In the genomic region with DNA sequence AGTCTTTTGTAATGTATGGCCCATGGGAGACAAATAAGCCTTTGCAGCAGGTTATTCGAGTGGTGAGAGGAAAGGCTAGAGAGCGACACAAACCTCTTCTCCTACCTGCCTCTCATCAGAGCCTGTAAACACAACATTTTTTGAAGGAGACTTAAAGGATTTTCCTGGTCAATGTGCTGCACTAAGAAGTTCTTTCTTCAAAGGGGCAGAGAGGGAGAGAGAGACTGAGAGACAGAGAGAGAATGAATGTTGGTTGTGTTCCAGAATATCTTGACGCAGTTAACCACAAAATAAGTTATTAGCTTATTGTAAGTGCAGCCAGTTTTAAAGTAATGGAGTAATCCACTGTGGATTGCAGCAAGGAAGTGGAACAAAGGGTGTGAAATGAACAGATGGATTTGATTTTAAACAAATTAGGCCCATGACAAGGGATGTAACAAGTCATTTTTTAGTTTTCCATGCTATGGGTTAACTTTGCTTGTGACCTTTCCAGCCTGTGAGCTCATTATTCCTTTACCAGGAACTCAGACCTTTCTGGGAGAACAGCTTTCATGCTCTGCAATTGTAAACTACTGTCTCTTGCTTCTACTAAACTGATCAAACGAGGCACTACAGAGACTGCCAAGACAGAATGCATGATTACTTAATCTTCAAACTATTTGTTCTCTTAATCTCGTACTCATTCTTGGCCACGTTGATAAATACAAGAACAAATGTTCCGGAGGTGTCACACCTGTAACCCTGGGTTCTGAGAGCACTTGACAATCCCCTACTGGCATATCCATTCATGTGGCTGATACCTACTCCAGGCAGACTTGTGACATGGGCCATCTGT, we compare ENCODE assay signal across 12 cellular contexts.
DNase-seq lines count a peak whose midpoint lies in the region; ATAC-seq and TF ChIP-seq lines count a peak whose summit lies in the region.
"Had no signal": no experiment of that assay in that cellular context is flagged by ENCODE, and none has a peak within 500 bp of the region (broad histone marks: within the 10 kb centered on the region; RNA-seq: fewer than 3 reads in every experiment).

No MANE protein-coding gene starts in this region.

- H3K9me3 Mint-ChIP-seq in activated naive CD8-positive, alpha-beta T cell treated with anti-CD3 and anti-CD28 coated beads for 36 hours, result peaks cover 2% of the 10 kb centered on the region

- H3K27ac ChIP-seq in WERI-Rb-1 (peak overlapping the region; percentile 2; the same call in 1 of the 2 replicates), left ventricle myocardium inferior (replicated peaks) (peak overlapping the region; percentile 45), gastrocnemius medialis (peak overlapping the region; percentile 34 to 53 (median 44))
- H3K27ac ChIP-seq: parathyroid adenoma had no signal

- H3K27me3 Mint-ChIP-seq in activated naive CD8-positive, alpha-beta T cell treated with anti-CD3 and anti-CD28 coated beads for 36 hours, result peaks cover 6% of the 10 kb centered on the region

- H3K4me1 ChIP-seq in left ventricle myocardium inferior (peaks cover 27% of the 10 kb centered on the region), gastrocnemius medialis (peaks cover 8 to 26% of the 10 kb centered on the region in 2 donors)
- H3K4me1 ChIP-seq: parathyroid adenoma had no signal

- H3K27me3 ChIP-seq in WERI-Rb-1 (ENCODE audit: insufficient read depth, low read depth, severe bottlenecking) (no peaks in the 10 kb centered on the region), left ventricle myocardium inferior (ENCODE audit: low read depth) (peaks cover 5% of the 10 kb centered on the region), gastrocnemius medialis (no peaks in the 10 kb centered on the region)

- H3K4me1 Mint-ChIP-seq in activated naive CD8-positive, alpha-beta T cell treated with anti-CD3 and anti-CD28 coated beads for 36 hours, result no peaks in the 10 kb centered on the region

- TF ChIP-seq CTCF in WERI-Rb-1 (IDR thresholded peaks at IDR 0.05; ENCODE audit: low read depth, low read length) (no peak), left ventricle myocardium inferior (IDR thresholded peaks at IDR 0.05; ENCODE audit: borderline replicate concordance) (no peak), gastrocnemius medialis (IDR thresholded peaks at IDR 0.05 in 4 of 5, conservative IDR thresholded peaks at IDR 0.05 in 1 of 5) (no peak)

- in situ Hi-C loops in gastrocnemius medialis (cut with MboI; ENCODE audit: low sequenced_read_pairs in 4 of 4), result no loop called here

- ATAC-seq in gastrocnemius medialis (peak in 1 of 2 donors; percentile 11), GM21423 (IDR thresholded peaks at IDR 0.05; ENCODE audit: unreplicated experiment) (no peak)
- ATAC-seq: K562 had no signal

- H3K4me3 Mint-ChIP-seq in activated naive CD8-positive, alpha-beta T cell treated with anti-CD3 and anti-CD28 coated beads for 36 hours, result no peak overlapping the region

- H3K27ac Mint-ChIP-seq in activated naive CD8-positive, alpha-beta T cell treated with anti-CD3 and anti-CD28 coated beads for 36 hours, result no peak overlapping the region

- H3K36me3 Mint-ChIP-seq in activated naive CD8-positive, alpha-beta T cell treated with anti-CD3 and anti-CD28 coated beads for 36 hours, result no peaks in the 10 kb centered on the region

- peak; percentile 78 for DNase-seq in EL
- peak; percentile 23 for DNase-seq in WERI-Rb-1
- no peak for DNase-seq in left ventricle myocardium inferior
- DNase-seq in gastrocnemius medialis, result no peak
- DNase-seq in NCI-H748 (lab: John Stamatoyannopoulos, UW; ENCODE audit: unreplicated experiment), result no peak
- DNase-seq in activated naive CD8-positive, alpha-beta T cell treated with anti-CD3 and anti-CD28 coated beads for 36 hours, result no peak
- DNase-seq in epidermal melanocyte (ENCODE audit: insufficient read length, low spot score), result no peak
- DNase-seq: activated CD8-positive, alpha-beta memory T cell treated with anti-CD3 and anti-CD28 coated beads, Interleukin-2, amount 50 U/mL, for 48 hours; H7 had no signal

- H3K9me3 ChIP-seq in WERI-Rb-1 (ENCODE audit: severe bottlenecking), result no peaks in the 10 kb centered on the region
- H3K9me3 ChIP-seq in left ventricle myocardium inferior (replicated peaks), result no peaks in the 10 kb centered on the region
- no peaks in the 10 kb centered on the region for H3K9me3 ChIP-seq in gastrocnemius medialis

- H3K36me3 ChIP-seq in WERI-Rb-1 (no peaks in the 10 kb centered on the region), left ventricle myocardium inferior (no peaks in the 10 kb centered on the region), gastrocnemius medialis (no peaks in the 10 kb centered on the region)

- intact Hi-C loops in left ventricle myocardium inferior (cut with micrococcal nuclease) (no loop called here), gastrocnemius medialis (cut with DNase I; ENCODE audit: low total_unique reads) (loop anchor here (1.0 kb wide), 1 partner anchor 55 kb away; no protein-coding TSS in a partner anchor)

- H3K4me3 ChIP-seq in WERI-Rb-1 (ENCODE audit: low read depth, low read length) (no peak overlapping the region), left ventricle myocardium inferior (no peak overlapping the region), gastrocnemius medialis (no peak overlapping the region)
- H3K4me3 ChIP-seq: K562 had no signal

- no peak for TF ChIP-seq POLR2A in gastrocnemius medialis (IDR thresholded peaks at IDR 0.05)

Comparison
In these comparisons a context has a peak if more than half of its experiments do, and no peak if none do; other contexts are left out.
1. DNase-seq: peak in EL (single experiment) and WERI-Rb-1 (single experiment); none in left ventricle myocardium inferior (single experiment), gastrocnemius medialis (0 of 2), NCI-H748 (single experiment), activated naive CD8-positive, alpha-beta T cell treated with anti-CD3 and anti-CD28 coated beads for 36 hours (single experiment) and epidermal melanocyte (single experiment).
2. Peak in every context shown above with its lines, with median percentiles within 50 percentile points of each other: H3K27ac ChIP-seq.